8 cellular contexts compared by ENCODE assay signal in the genomic region with DNA sequence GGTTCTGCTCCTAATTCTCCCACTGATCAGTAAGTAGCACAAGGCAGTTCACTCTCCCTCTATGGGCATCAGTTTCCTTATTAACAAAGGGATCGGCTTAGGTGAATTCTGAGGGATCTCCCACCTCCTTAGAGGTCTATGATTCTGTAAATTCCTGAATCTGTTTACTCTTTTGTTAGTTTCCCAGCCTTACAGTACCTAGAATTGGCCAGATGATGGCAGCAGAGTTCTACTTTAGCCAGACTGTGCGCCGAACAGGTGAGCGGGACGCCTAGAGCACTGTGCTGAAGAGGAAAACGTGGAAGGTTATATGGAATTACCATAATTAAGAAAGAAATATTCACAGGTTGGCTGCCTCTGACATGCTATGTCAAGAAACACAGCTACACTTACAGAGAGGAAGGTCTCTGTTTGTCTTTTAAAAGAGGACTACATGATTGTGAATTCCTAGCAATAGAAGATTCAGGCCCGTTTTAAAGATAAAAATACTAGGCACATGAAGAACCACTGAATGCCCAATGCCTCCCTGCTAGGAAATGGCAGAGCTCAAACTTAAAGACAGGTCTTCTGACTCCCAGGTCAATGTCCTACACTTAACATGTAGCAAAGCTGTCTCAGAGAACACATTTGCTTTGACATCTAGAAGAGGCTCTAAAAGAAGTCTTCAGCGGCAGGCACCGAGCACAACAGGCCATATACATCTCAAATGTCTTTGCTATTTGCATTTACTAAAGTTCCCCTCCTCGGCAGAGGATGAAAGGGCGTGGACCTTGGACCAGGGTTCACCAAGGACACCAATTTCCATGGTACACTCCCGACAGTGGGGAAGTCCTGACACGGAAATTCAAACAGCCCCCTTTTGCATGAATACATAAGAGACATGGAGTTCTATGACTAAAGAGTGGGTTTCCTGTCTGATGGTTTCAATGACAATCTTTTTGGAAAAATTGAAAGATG.
DNase-seq lines count a peak whose midpoint lies in the region; ATAC-seq and TF ChIP-seq lines count a peak whose summit lies in the region.

No MANE protein-coding gene starts in this region.

- no peaks in the 10 kb centered on the region for H3F3A ChIP-seq in PC-3 (ENCODE audit: low read length, unreplicated experiment)

- H4K20me1 ChIP-seq in PC-3 (ENCODE audit: low read length), result no peaks in the 10 kb centered on the region

- peak; percentile 98 for TF ChIP-seq CTCF in GM10266 (IDR thresholded peaks at IDR 0.05; ENCODE audit: control insufficient read depth, insufficient read depth, low read depth, missing control alignments)
- peak; percentile 95 for TF ChIP-seq CTCF in PC-3 (conservative IDR thresholded peaks at IDR 0.05; ENCODE audit: low read depth, low read length)
- TF ChIP-seq CTCF in heart right ventricle (IDR thresholded peaks at IDR 0.05), result peak; percentile 81 to 96 (median 91)

- no peak overlapping the region for H3K4me3 ChIP-seq in Jurkat, Clone E6-1 (ENCODE audit: low read length)
- no peak overlapping the region for H3K4me3 ChIP-seq in PC-3 (ENCODE audit: low read length)
- H3K4me3 ChIP-seq in heart right ventricle, result no peak overlapping the region

- 26 to 29% methylated on average over 13 of the region's 13 CpGs for WGBS in heart right ventricle, 2 donors

- H3K9me3 Mint-ChIP-seq in activated naive CD4-positive, alpha-beta T cell treated with anti-CD3 and anti-CD28 coated beads for 36 hours, result no peaks in the 10 kb centered on the region

- CTCF ChIA-PET in PC-3 (lab: Charles Lee), result no interaction called here
- CTCF ChIA-PET in activated naive CD4-positive, alpha-beta T cell treated with anti-CD3 and anti-CD28 coated beads for 36 hours (lab: Charles Lee), result interaction anchor here (0.7 to 1.4 kb wide), 5 partner anchors 24 to 1105 kb away, joined by 3 to 9 read pairs (median 4); no protein-coding TSS in a partner anchor

- intact Hi-C loops in PC-3 (cut with micrococcal nuclease) (loop anchor here (1.0 to 10.0 kb wide), 5 partner anchors 99 to 1107 kb away; no protein-coding TSS in a partner anchor), heart right ventricle (cut with DNase I) (loop anchor here (1.0 to 10.0 kb wide), 12 partner anchors 95 to 1117 kb away; no protein-coding TSS in a partner anchor)
- intact Hi-C loops in activated naive CD4-positive, alpha-beta T cell treated with anti-CD3 and anti-CD28 coated beads for 36 hours (cut with micrococcal nuclease), result loop anchor here (1.0 to 5.0 kb wide), 5 partner anchors 99 to 1105 kb away; no protein-coding TSS in a partner anchor

- no TSS peak for BruUV-seq in PC-3 (replicated peaks; lab: Mats Ljungman, UMichigan)

- H3K9ac ChIP-seq in PC-3 (ENCODE audit: low read length), result no peak overlapping the region

- H3K79me2 ChIP-seq in PC-3 (ENCODE audit: low read length), result no peaks in the 10 kb centered on the region

- no peaks in the 10 kb centered on the region for H3K9me3 ChIP-seq in PC-3 (ENCODE audit: low read length)
- H3K9me3 ChIP-seq in heart right ventricle, result no peaks in the 10 kb centered on the region

- H2AFZ ChIP-seq in PC-3 (ENCODE audit: low read length), result no peak overlapping the region

- H3K27ac ChIP-seq in PC-3 (ENCODE audit: low read length), result no peak overlapping the region
- H3K27ac ChIP-seq in heart right ventricle, result peak overlapping the region in 1 of 10 donors; percentile 26

- POLR2A ChIA-PET in PC-3 (lab: Charles Lee; ENCODE audit: unreplicated experiment), result no interaction called here

- peaks cover 83% of the 10 kb centered on the region for H3K27me3 ChIP-seq in PC-3 (ENCODE audit: low read length)
- peaks cover 0 to 11% (median 0%) of the 10 kb centered on the region in 7 donors for H3K27me3 ChIP-seq in heart right ventricle

- peaks cover 17% of the 10 kb centered on the region for H3K27me3 Mint-ChIP-seq in activated naive CD4-positive, alpha-beta T cell treated with anti-CD3 and anti-CD28 coated beads for 36 hours (ENCODE audit: low read depth)

- no peaks in the 10 kb centered on the region for H3K4me1 ChIP-seq in PC-3 (ENCODE audit: insufficient read depth, low read length)
- H3K4me1 ChIP-seq in heart right ventricle, result peaks cover 0 to 9% (median 5%) of the 10 kb centered on the region in 9 donors

- no peak overlapping the region for H3K4me3 Mint-ChIP-seq in activated naive CD4-positive, alpha-beta T cell treated with anti-CD3 and anti-CD28 coated beads for 36 hours

- H3K4me2 ChIP-seq in PC-3 (ENCODE audit: low read length), result no peak overlapping the region

- H3K36me3 Mint-ChIP-seq in activated naive CD4-positive, alpha-beta T cell treated with anti-CD3 and anti-CD28 coated beads for 36 hours (ENCODE audit: low read depth), result no peaks in the 10 kb centered on the region

- H3K27ac Mint-ChIP-seq in activated naive CD4-positive, alpha-beta T cell treated with anti-CD3 and anti-CD28 coated beads for 36 hours, result no peak overlapping the region

- H3K4me1 Mint-ChIP-seq in activated naive CD4-positive, alpha-beta T cell treated with anti-CD3 and anti-CD28 coated beads for 36 hours (ENCODE audit: low read depth), result no peaks in the 10 kb centered on the region

- ATAC-seq in GM21786 (IDR thresholded peaks at IDR 0.05; ENCODE audit: unreplicated experiment) (peak; percentile 93), PC-3 (peak; percentile 92), heart right ventricle (peak; percentile 58 to 83 (median 78))

- no peaks in the 10 kb centered on the region for H3K9me2 ChIP-seq in PC-3 (replicated peaks; ENCODE audit: low read length)

- DNase-seq in GM10266 (ENCODE audit: extremely low spot score), result peak; percentile 52
- DNase-seq in Jurkat, Clone E6-1 (ENCODE audit: low read depth, low spot score), result peak; percentile 34
- peak; percentile 82 for DNase-seq in PC-3
- DNase-seq in activated naive CD4-positive, alpha-beta T cell treated with anti-CD3 and anti-CD28 coated beads for 36 hours, result peak; percentile 68
- peak; percentile 19 to 47 for DNase-seq in heart right ventricle
- peak; percentile 63 for DNase-seq in retina
- no peak for DNase-seq in amniotic stem cell (lab: John Stamatoyannopoulos, UW)

- H3K36me3 ChIP-seq in PC-3 (ENCODE audit: low read depth, low read length) (no peaks in the 10 kb centered on the region), heart right ventricle (no peaks in the 10 kb centered on the region)
